Comparison of ENCODE assay signal across 1 cellular context in the genomic region with DNA sequence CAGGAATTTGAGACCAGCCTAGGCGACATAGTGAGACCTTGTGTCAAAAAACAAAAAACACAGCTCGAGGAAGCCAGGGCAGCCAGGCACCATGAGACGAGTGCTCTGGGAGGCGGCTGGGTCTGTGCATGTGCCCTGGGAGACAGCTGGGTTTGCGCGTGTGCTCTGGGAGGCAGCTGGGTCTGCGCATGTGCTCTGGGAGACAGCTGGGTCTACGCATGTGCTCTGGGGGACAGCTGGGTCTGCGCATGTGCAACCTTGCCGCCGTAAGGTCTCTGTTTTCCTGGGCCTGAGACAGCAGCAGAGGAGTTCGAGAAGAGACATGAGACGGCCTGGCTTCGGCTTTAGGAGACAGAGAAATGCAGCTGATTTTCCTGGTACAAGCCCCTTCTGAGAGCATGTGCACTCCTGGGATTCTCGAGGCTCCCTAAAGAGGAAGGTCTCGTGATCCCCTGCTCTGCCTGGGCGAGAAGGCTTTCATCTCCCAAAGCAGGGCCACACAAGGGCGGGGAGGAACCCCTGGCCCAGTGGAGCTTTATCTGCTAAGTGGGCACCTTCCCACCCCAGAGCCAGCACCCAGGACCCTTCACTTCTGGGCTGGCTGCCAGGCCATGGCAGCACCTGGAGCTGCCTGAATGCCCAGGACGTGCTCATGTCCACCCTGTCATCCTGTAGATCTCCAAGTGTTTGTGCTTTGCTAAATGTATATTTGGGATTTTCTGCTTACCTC.
TF ChIP-seq lines count a peak whose summit lies in the region.

No MANE protein-coding gene starts in this region.

TF ChIP-seq in SK-N-SH, 30 proteins besides CTCF, POLR2A, EP300 and RAD21 (continued from another document):
- TF ChIP-seq, protein P1, sequence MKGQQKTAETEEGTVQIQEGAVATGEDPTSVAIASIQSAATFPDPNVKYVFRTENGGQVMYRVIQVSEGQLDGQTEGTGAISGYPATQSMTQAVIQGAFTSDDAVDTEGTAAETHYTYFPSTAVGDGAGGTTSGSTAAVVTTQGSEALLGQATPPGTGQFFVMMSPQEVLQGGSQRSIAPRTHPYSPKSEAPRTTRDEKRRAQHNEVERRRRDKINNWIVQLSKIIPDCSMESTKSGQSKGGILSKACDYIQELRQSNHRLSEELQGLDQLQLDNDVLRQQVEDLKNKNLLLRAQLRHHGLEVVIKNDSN (IDR thresholded peaks at IDR 0.05; ENCODE audit: borderline replicate concordance, low read depth), result no peak
- TF ChIP-seq, protein P2, sequence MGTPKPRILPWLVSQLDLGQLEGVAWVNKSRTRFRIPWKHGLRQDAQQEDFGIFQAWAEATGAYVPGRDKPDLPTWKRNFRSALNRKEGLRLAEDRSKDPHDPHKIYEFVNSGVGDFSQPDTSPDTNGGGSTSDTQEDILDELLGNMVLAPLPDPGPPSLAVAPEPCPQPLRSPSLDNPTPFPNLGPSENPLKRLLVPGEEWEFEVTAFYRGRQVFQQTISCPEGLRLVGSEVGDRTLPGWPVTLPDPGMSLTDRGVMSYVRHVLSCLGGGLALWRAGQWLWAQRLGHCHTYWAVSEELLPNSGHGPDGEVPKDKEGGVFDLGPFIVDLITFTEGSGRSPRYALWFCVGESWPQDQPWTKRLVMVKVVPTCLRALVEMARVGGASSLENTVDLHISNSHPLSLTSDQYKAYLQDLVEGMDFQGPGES (IDR thresholded peaks at IDR 0.05; ENCODE audit: low read depth, low read length), result no peak
- TF ChIP-seq RFX5 (IDR thresholded peaks at IDR 0.05; ENCODE audit: low read length), result no peak
- TF ChIP-seq, protein P3, sequence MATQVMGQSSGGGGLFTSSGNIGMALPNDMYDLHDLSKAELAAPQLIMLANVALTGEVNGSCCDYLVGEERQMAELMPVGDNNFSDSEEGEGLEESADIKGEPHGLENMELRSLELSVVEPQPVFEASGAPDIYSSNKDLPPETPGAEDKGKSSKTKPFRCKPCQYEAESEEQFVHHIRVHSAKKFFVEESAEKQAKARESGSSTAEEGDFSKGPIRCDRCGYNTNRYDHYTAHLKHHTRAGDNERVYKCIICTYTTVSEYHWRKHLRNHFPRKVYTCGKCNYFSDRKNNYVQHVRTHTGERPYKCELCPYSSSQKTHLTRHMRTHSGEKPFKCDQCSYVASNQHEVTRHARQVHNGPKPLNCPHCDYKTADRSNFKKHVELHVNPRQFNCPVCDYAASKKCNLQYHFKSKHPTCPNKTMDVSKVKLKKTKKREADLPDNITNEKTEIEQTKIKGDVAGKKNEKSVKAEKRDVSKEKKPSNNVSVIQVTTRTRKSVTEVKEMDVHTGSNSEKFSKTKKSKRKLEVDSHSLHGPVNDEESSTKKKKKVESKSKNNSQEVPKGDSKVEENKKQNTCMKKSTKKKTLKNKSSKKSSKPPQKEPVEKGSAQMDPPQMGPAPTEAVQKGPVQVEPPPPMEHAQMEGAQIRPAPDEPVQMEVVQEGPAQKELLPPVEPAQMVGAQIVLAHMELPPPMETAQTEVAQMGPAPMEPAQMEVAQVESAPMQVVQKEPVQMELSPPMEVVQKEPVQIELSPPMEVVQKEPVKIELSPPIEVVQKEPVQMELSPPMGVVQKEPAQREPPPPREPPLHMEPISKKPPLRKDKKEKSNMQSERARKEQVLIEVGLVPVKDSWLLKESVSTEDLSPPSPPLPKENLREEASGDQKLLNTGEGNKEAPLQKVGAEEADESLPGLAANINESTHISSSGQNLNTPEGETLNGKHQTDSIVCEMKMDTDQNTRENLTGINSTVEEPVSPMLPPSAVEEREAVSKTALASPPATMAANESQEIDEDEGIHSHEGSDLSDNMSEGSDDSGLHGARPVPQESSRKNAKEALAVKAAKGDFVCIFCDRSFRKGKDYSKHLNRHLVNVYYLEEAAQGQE (IDR thresholded peaks at IDR 0.05; ENCODE audit: low read depth, low read length), result no peak
- no peak for TF ChIP-seq RCOR1 (IDR thresholded peaks at IDR 0.05; ENCODE audit: low read length)
- no peak for TF ChIP-seq FOXM1 (IDR thresholded peaks at IDR 0.05; ENCODE audit: low read depth)
- no peak for TF ChIP-seq CHD2 (IDR thresholded peaks at IDR 0.05; ENCODE audit: low read length, partially characterized antibody)
- TF ChIP-seq GABPA (IDR thresholded peaks at IDR 0.05; ENCODE audit: low read depth), result no peak
